8 cellular contexts compared by ENCODE assay signal in genomic region chr20:63740501-63741353, GRCh38. TPM values are rescaled to one million over a fixed set of nuclear protein-coding genes. Genes with fewer than 3 reads are reported as not detected.
DNase-seq lines count a peak whose midpoint lies in the region; ATAC-seq, FAIRE-seq and TF ChIP-seq lines count a peak whose summit lies in the region.

No MANE protein-coding gene starts in this region.

- 1% methylated on average over 44 of the region's 44 CpGs for WGBS in heart right ventricle, 2 donors

- FAIRE-seq in GM12892 (lab: Jason Lieb, UNC), result no peak

- H2AFZ ChIP-seq in PC-3 (ENCODE audit: low read length), result peak overlapping the region; percentile 79
- peak overlapping the region; percentile 82 for H2AFZ ChIP-seq in osteoblast (ENCODE audit: low read length)

- H4K20me1 ChIP-seq in PC-3 (ENCODE audit: low read length) (no peaks in the 10 kb centered on the region), osteoblast (ENCODE audit: insufficient read depth, low read length) (peaks cover 9% of the 10 kb centered on the region)

- no peaks in the 10 kb centered on the region for H3F3A ChIP-seq in PC-3 (ENCODE audit: low read length, unreplicated experiment)

- intact Hi-C loops in PC-3 (cut with micrococcal nuclease), result loop anchor here (2.0 kb wide), 1 partner anchor 34 kb away; the partner anchor contains the start of gene ARFRP1
- intact Hi-C loops in ascending aorta (cut with DNase I), result loop anchor here (1.0 to 5.0 kb wide), 3 partner anchors 92 to 220 kb away; partner anchors contain the start of genes PPDPF and ZBTB46
- intact Hi-C loops in heart right ventricle (cut with DNase I), result no loop called here

- H3K9ac ChIP-seq in HUES6 (ENCODE audit: low read length) (peak overlapping the region; percentile 79), PC-3 (ENCODE audit: low read length) (peak overlapping the region; percentile 83)

- TF ChIP-seq CTCF in PC-3 (conservative IDR thresholded peaks at IDR 0.05; ENCODE audit: low read depth, low read length) (no peak), ascending aorta (IDR thresholded peaks at IDR 0.05) (peak in 2 of 3 experiments; percentile 15 to 30), heart right ventricle (IDR thresholded peaks at IDR 0.05) (peak in 6 of 9 donors; percentile 27 to 66 (median 47)), osteoblast (IDR thresholded peaks at IDR 0.05; ENCODE audit: extremely low read depth, low read depth, low read length) (no peak)

- H3K36me3 ChIP-seq in HUES6 (ENCODE audit: control insufficient read depth, insufficient read depth, low read length), result peaks cover 22% of the 10 kb centered on the region
- H3K36me3 ChIP-seq in PC-3 (ENCODE audit: low read depth, low read length), result peaks cover 22% of the 10 kb centered on the region
- H3K36me3 ChIP-seq in ascending aorta, result peaks cover 21 to 35% of the 10 kb centered on the region in 2 donors
- peaks cover 0 to 59% (median 22%) of the 10 kb centered on the region in 9 donors for H3K36me3 ChIP-seq in heart right ventricle
- peaks cover 26% of the 10 kb centered on the region for H3K36me3 ChIP-seq in osteoblast (ENCODE audit: insufficient read depth, low read length)

- peak; percentile 65 for ATAC-seq in PC-3
- peak; percentile 75 to 91 (median 85) for ATAC-seq in heart right ventricle

- H3K4me2 ChIP-seq in PC-3 (ENCODE audit: low read length) (peak overlapping the region; percentile 88), osteoblast (ENCODE audit: insufficient read depth, low read length) (peak overlapping the region; percentile 89)

- no peaks in the 10 kb centered on the region for H3K9me3 ChIP-seq in HUES6 (ENCODE audit: control insufficient read depth, insufficient read depth, low read depth, low read length)
- H3K9me3 ChIP-seq in PC-3 (ENCODE audit: low read length), result no peaks in the 10 kb centered on the region
- no peaks in the 10 kb centered on the region for H3K9me3 ChIP-seq in ascending aorta
- no peaks in the 10 kb centered on the region for H3K9me3 ChIP-seq in heart right ventricle
- H3K9me3 ChIP-seq in osteoblast (ENCODE audit: low read depth, low read length), result no peaks in the 10 kb centered on the region

- CTCF ChIA-PET in PC-3 (lab: Charles Lee), result interaction anchor here (0.6 to 1.5 kb wide), 4 partner anchors 33 to 53 kb away, joined by 3 to 5 read pairs (median 4); partner anchors contain the start of genes ARFRP1 and ZGPAT

- peak overlapping the region; percentile 90 for H3K4me3 ChIP-seq in HUES6 (ENCODE audit: low read depth, low read length)
- H3K4me3 ChIP-seq in PC-3 (ENCODE audit: low read length), result peak overlapping the region; percentile 84
- peak overlapping the region; percentile 81 to 85 for H3K4me3 ChIP-seq in ascending aorta
- peak overlapping the region; percentile 30 to 86 (median 70) for H3K4me3 ChIP-seq in heart right ventricle
- H3K4me3 ChIP-seq in osteoblast (ENCODE audit: insufficient read depth, low read length), result peak overlapping the region; percentile 77

- H3K79me2 ChIP-seq in PC-3 (ENCODE audit: low read length), result peaks cover 13% of the 10 kb centered on the region
- peaks cover 4% of the 10 kb centered on the region for H3K79me2 ChIP-seq in osteoblast (ENCODE audit: insufficient read depth, low read length)

- BruUV-seq in PC-3 (replicated peaks; lab: Mats Ljungman, UMichigan), result no TSS peak

- POLR2A ChIA-PET in PC-3 (lab: Charles Lee; ENCODE audit: unreplicated experiment), result interaction anchor here (0.6 to 0.9 kb wide), 4 partner anchors 27 to 203 kb away, joined by 3 to 10 read pairs (median 4); partner anchors contain the start of genes HELZ2 and PTK6

- no peak for TF ChIP-seq POLR2A in GM12892 (IDR thresholded peaks at IDR 0.05; ENCODE audit: low read depth, low read length)

- H3K27me3 ChIP-seq in HUES6 (ENCODE audit: control insufficient read depth, insufficient read depth, low read length) (peaks cover 10% of the 10 kb centered on the region), PC-3 (ENCODE audit: low read length) (no peaks in the 10 kb centered on the region), ascending aorta (no peaks in the 10 kb centered on the region), heart right ventricle (peaks cover 0 to 19% (median 0%) of the 10 kb centered on the region in 7 donors), osteoblast (ENCODE audit: insufficient read depth, low read length) (no peaks in the 10 kb centered on the region)

- H3K27ac ChIP-seq in HUES6 (ENCODE audit: low read depth, low read length) (peak overlapping the region; percentile 79; the same call in 1 of the 2 replicates), PC-3 (ENCODE audit: low read length) (peak overlapping the region; percentile 64), ascending aorta (peak overlapping the region; percentile 84 to 87), heart right ventricle (peak overlapping the region; percentile 84 to 96 (median 92)), osteoblast (ENCODE audit: low read depth, low read length) (peak overlapping the region; percentile 54)

- no peaks in the 10 kb centered on the region for H3K9me2 ChIP-seq in PC-3 (replicated peaks; ENCODE audit: low read length)

- peak; percentile 83 for DNase-seq in Daoy (ENCODE audit: low read depth)
- peak; percentile 84 for DNase-seq in PC-3
- peak; percentile 72 to 95 for DNase-seq in ascending aorta (ENCODE audit: low spot score in 2 of 2)
- DNase-seq in heart right ventricle, result peak; percentile 93 to 95
- peak; percentile 100 for DNase-seq in osteoblast (ENCODE audit: insufficient read length, low spot score, missing footprints)
- no peak for DNase-seq in GM12892 (ENCODE audit: insufficient read length)
- DNase-seq in cortex of kidney (lab: John Stamatoyannopoulos, UW), result no peak

- H3K4me1 ChIP-seq in HUES6 (ENCODE audit: control insufficient read depth, insufficient read depth, low read length) (peaks cover 23% of the 10 kb centered on the region), PC-3 (ENCODE audit: insufficient read depth, low read length) (peaks cover 12% of the 10 kb centered on the region), ascending aorta (peaks cover 17 to 24% of the 10 kb centered on the region in 2 donors), heart right ventricle (peaks cover 31 to 52% (median 38%) of the 10 kb centered on the region in 9 donors), osteoblast (ENCODE audit: insufficient read depth, low read length) (peaks cover 9% of the 10 kb centered on the region)

RNA-seq across cellular contexts. Expression of gene SLC2A4RG, which starts 1.2 kb away (rescaled TPM):
- total RNA-seq in Daoy (2014; rRNA removed; shearing (Covaris generic)), result 6.6 and 14.6 TPM in 2 replicates
- total RNA-seq in PC-3 (2014; rRNA removed) (116 TPM in 2 replicates), ascending aorta (114 TPM), heart right ventricle (10 to 100 TPM; 64.4 to 85.3 (median 76.8) TPM), osteoblast (27.5 and 29.5 TPM in 2 replicates)
- 100 to 1,000 TPM in 1 of 2 donors, 10 to 100 TPM in 1; 36.3 to 114 TPM for polyA plus RNA-seq in heart right ventricle
- 8.6 TPM for polyA plus RNA-seq in GM12892 (2012; ENCODE audit: missing spikeins)

RNA-seq across cellular contexts. Expression of gene LIME1, which starts 4.3 kb away (rescaled TPM):
- 2.4 and 3.6 TPM in 2 replicates for total RNA-seq in Daoy (2014; rRNA removed; shearing (Covaris generic))
- 17.3 and 18.6 TPM in 2 replicates for total RNA-seq in PC-3 (2014; rRNA removed)
- total RNA-seq in ascending aorta, result 7.3 TPM
- 1 to 10 TPM in 9 of 10 donors, under 1 TPM in 1; 0.79 to 4.1 (median 2.7) TPM for total RNA-seq in heart right ventricle
- 10 to 100 TPM in 1 of 2 donors, 1 to 10 TPM in 1; 4.9 to 15.7 TPM for polyA plus RNA-seq in heart right ventricle
- total RNA-seq in osteoblast, result 1.8 and 2.9 TPM in 2 replicates
- polyA plus RNA-seq in GM12892 (2012; ENCODE audit: missing spikeins), result 0.47 TPM

RNA-seq across cellular contexts. Expression of gene ZGPAT, which starts 32.9 kb away (rescaled TPM):
- total RNA-seq in Daoy (2014; rRNA removed; shearing (Covaris generic)), result 18.7 and 29.2 TPM in 2 replicates
- total RNA-seq in PC-3 (2014; rRNA removed), result 37.9 and 56.8 TPM in 2 replicates
- total RNA-seq in ascending aorta, result 42.4 TPM
- total RNA-seq in heart right ventricle, result 10 to 100 TPM; 11.8 to 21.7 (median 14.7) TPM
- polyA plus RNA-seq in heart right ventricle, result 10 to 100 TPM; 26.5 to 44.7 TPM
- 15.6 and 18.8 TPM in 2 replicates for total RNA-seq in osteoblast
- 8.6 TPM for polyA plus RNA-seq in GM12892 (2012; ENCODE audit: missing spikeins)

RNA-seq across cellular contexts. Expression of gene ARFRP1, which starts 33.0 kb away (rescaled TPM):
- 25.1 and 28.2 TPM in 2 replicates for total RNA-seq in Daoy (2014; rRNA removed; shearing (Covaris generic))
- total RNA-seq in PC-3 (2014; rRNA removed) (71.2 and 73.5 TPM in 2 replicates), ascending aorta (50.8 TPM), heart right ventricle (10 to 100 TPM; 34.9 to 51.6 (median 38.8) TPM), osteoblast (21.7 and 23.0 TPM in 2 replicates)
- 10 to 100 TPM; 43.2 to 59.1 TPM for polyA plus RNA-seq in heart right ventricle
- 14.8 TPM for polyA plus RNA-seq in GM12892 (2012; ENCODE audit: missing spikeins)

RNA-seq across cellular contexts. Expression of gene TNFRSF6B, which starts 44.3 kb away (rescaled TPM):
- 12.6 and 14.7 TPM in 2 replicates for total RNA-seq in Daoy (2014; rRNA removed; shearing (Covaris generic))
- total RNA-seq in PC-3 (2014; rRNA removed) (41.6 and 59.0 TPM in 2 replicates), ascending aorta (119 TPM), heart right ventricle (1 to 10 TPM in 4 of 10 donors, under 1 TPM in 6; 0.26 to 5.1 (median 0.57) TPM), osteoblast (2.1 and 2.9 TPM in 2 replicates)
- polyA plus RNA-seq in heart right ventricle, result 10 to 100 TPM; 11.7 to 12.5 TPM
- not detected for polyA plus RNA-seq in GM12892 (2012; ENCODE audit: missing spikeins)

Comparison
In these comparisons a context has a peak if more than half of its experiments do, and no peak if none do; other contexts are left out.
1. DNase-seq: peak in Daoy (single experiment), PC-3 (single experiment), ascending aorta (2 of 2), heart right ventricle (2 of 2) and osteoblast (single experiment); none in GM12892 (single experiment) and cortex of kidney (single experiment).
2. CTCF ChIP-seq: peak in ascending aorta (2 of 3) and heart right ventricle (6 of 9); none in PC-3 (single experiment) and osteoblast (single experiment).
3. intact Hi-C loops: an anchor here in PC-3 (2.0 kb wide) and ascending aorta (1.0 to 5.0 kb wide); none called in heart right ventricle.
4. Peak in every context shown above with its lines, with median percentiles within 50 percentile points of each other: H3K27ac ChIP-seq and H3K4me3 ChIP-seq.